8 cellular contexts compared by ENCODE assay signal in genomic region chr3:13479582-13480339, GRCh38. TPM values are rescaled to one million over a fixed set of nuclear protein-coding genes. Genes with fewer than 3 reads are reported as not detected.
DNase-seq lines count a peak whose midpoint lies in the region; ATAC-seq and TF ChIP-seq lines count a peak whose summit lies in the region.

HDAC11 (plus strand) TSS chr3:13480306; CDS start chr3:13480348, 42 bp downstream.

- no peak within 1 kb of the TSS for H2BK5ac ChIP-seq in H9 (ENCODE audit: insufficient read length, low read length)

- no peak within 1 kb of the TSS for H3K56ac ChIP-seq in H9 (ENCODE audit: insufficient read length, low read depth, low read length)

- no peak within 1 kb of the TSS for H4K5ac ChIP-seq in H9 (ENCODE audit: insufficient read length, low read depth, low read length)

- no CpG with 5 or more reads among the region's 67 CpGs for WGBS in H9 (ENCODE audit: extremely low coverage, insufficient read length, low lambda C conversion rate)

- no peak within 1 kb of the TSS for H3T11ph ChIP-seq in H9 (ENCODE audit: low read length)

- peaks cover 35% of the 10 kb centered on the region for H3K27me3 Mint-ChIP-seq in H9 (ENCODE audit: low read depth)

- H2BK120ac ChIP-seq in H9 (ENCODE audit: low read depth, low read length, poor library complexity, severe bottlenecking) = no peak within 1 kb of the TSS

- H3K4me3 Mint-ChIP-seq in H9 = peak within 1 kb of the TSS; percentile 79 to 89

- H3K27ac Mint-ChIP-seq in H9 = peak within 1 kb of the TSS; percentile 65 to 96 (median 89); a peak in 5 of 7 replicates

- H3K79me1 ChIP-seq in H9 (ENCODE audit: insufficient read depth, low read depth, low read length, poor library complexity, severe bottlenecking) = no peaks in the 10 kb centered on the region

- peak within 1 kb of the TSS; percentile 74 for H3K14ac ChIP-seq in H9 (ENCODE audit: insufficient read depth, low read length)

- no peaks in the 10 kb centered on the region; the same call in 1 of the 2 replicates for H3K27me3 ChIP-seq in H9 (ENCODE audit: insufficient read depth, low read length)
- no peaks in the 10 kb centered on the region for H3K27me3 ChIP-seq in MG63
- no peaks in the 10 kb centered on the region for H3K27me3 ChIP-seq in foreskin keratinocyte
- H3K27me3 ChIP-seq in neuron (ENCODE audit: insufficient read depth, low read length) = no peaks in the 10 kb centered on the region

- no peaks in the 10 kb centered on the region for H4K20me1 ChIP-seq in H9 (ENCODE audit: control insufficient read depth, insufficient read depth, insufficient read length)

- no peak within 1 kb of the TSS for H2BK20ac ChIP-seq in H9 (ENCODE audit: low read depth, low read length, poor library complexity, severe bottlenecking)

- peaks cover 20 to 39% of the 10 kb centered on the region in 2 experiments for H3K4me1 Mint-ChIP-seq in H9

- no peaks in the 10 kb centered on the region for H3K9me3 Mint-ChIP-seq in H9

- H3K4me1 ChIP-seq in H9 (ENCODE audit: insufficient read depth, low read length) (peaks cover 4% of the 10 kb centered on the region; the same call in 1 of the 2 replicates), foreskin keratinocyte (peaks cover 9% of the 10 kb centered on the region), neuron (ENCODE audit: insufficient read depth, low read length) (peaks cover 17% of the 10 kb centered on the region)

- H3K23ac ChIP-seq in H9 (ENCODE audit: insufficient read length, low read depth, low read length) = no peak within 1 kb of the TSS

- no peak within 1 kb of the TSS for H2BK15ac ChIP-seq in H9 (ENCODE audit: low read depth, low read length)

- H3K79me2 ChIP-seq in H9 (ENCODE audit: insufficient read depth, low read length) = no peaks in the 10 kb centered on the region

- H4K8ac ChIP-seq in H9 (replicated peaks; ENCODE audit: insufficient read length, low read depth, low read length) = no peak within 1 kb of the TSS

- in situ Hi-C loops in G401 (cut with HindIII; ENCODE audit: low sequenced_read_pairs) = no loop called here

- peaks cover 3% of the 10 kb centered on the region for H3K23me2 ChIP-seq in H9 (ENCODE audit: insufficient read length, low read depth, low read length, poor library complexity, severe bottlenecking)

- no peak within 1 kb of the TSS for H4K91ac ChIP-seq in H9 (ENCODE audit: insufficient read length, low read depth, low read length)

- H3K36me3 ChIP-seq in MG63 (no peaks in the 10 kb centered on the region), neuron (ENCODE audit: insufficient read depth, low read length) (no peaks in the 10 kb centered on the region)

- DNase-seq in G401 (ENCODE audit: low spot score) (peak; percentile 98), H9 (peak; percentile 99), MG63 (peak; percentile 95), SHP77 treated with DMSO at 0.1 percent for 48 hours (lab: John Stamatoyannopoulos, UW) (peak; percentile 73), foreskin keratinocyte (peak; percentile 78 to 86), stromal cell of bone marrow (ENCODE audit: low read depth) (peak; percentile 92)
- peak; percentile 96 for DNase-seq in activated gamma-delta T cell treated with anti-CD3 and anti-CD28 coated beads, Interleukin-2, amount 50 U/mL, for 16 hours (ENCODE audit: low read depth)

- H2AK5ac ChIP-seq in H9 (ENCODE audit: insufficient read length, low read length) = no peak within 1 kb of the TSS

- H2AFZ ChIP-seq in H9 (ENCODE audit: low read length) (no peak within 1 kb of the TSS), neuron (ENCODE audit: low read depth, low read length) (peak within 1 kb of the TSS; percentile 56)

- no peaks in the 10 kb centered on the region for H3K9me3 ChIP-seq in H9 (ENCODE audit: control insufficient read depth, low read depth, low read length)
- no peaks in the 10 kb centered on the region for H3K9me3 ChIP-seq in MG63
- H3K9me3 ChIP-seq in neuron (ENCODE audit: low read length) = no peaks in the 10 kb centered on the region

- no peak within 1 kb of the TSS for H2BK12ac ChIP-seq in H9 (ENCODE audit: insufficient read length, low read depth, low read length)

- ATAC-seq in foreskin keratinocyte = peak; percentile 91

- H3K36me3 Mint-ChIP-seq in H9 (ENCODE audit: insufficient read depth in 1 of 3, low read depth in 3 of 3) = peaks cover 0 to 5% (median 0%) of the 10 kb centered on the region in 3 experiments; a peak in 4 of 7 replicates

- H3K4me3 ChIP-seq in MG63 = peak within 1 kb of the TSS; percentile 64
- peak within 1 kb of the TSS; percentile 53 for H3K4me3 ChIP-seq in neuron (ENCODE audit: low read length)

- no peak within 1 kb of the TSS for H3K27ac ChIP-seq in H9 (ENCODE audit: insufficient read length, low read depth, low read length)
- peak within 1 kb of the TSS; percentile 73 for H3K27ac ChIP-seq in foreskin keratinocyte

- H3K9ac ChIP-seq in H9 (ENCODE audit: extremely low read depth, insufficient read length, low read length) = peak within 1 kb of the TSS; percentile 36

- TF ChIP-seq CTCF in H9 (conservative IDR thresholded peaks at IDR 0.05) (no peak), foreskin keratinocyte (conservative IDR thresholded peaks at IDR 0.05) (peak; percentile 20)

- no peak within 1 kb of the TSS for H3K4ac ChIP-seq in H9 (ENCODE audit: low read depth, low read length)

- no peak within 1 kb of the TSS for H3K18ac ChIP-seq in H9 (ENCODE audit: insufficient read length, low read depth, low read length)

- H3K4me2 ChIP-seq in H9 (ENCODE audit: insufficient read depth, insufficient read length, low read length) = peak within 1 kb of the TSS; percentile 55

RNA-seq across cellular contexts. Expression of gene HDAC11, which starts in this region (rescaled TPM):
- 15.3 and 30.3 TPM in 2 replicates for total RNA-seq in G401 (2014; rRNA removed; shearing (Covaris generic))
- total RNA-seq in H9 (2021) = 6.6 and 7.0 TPM in 2 replicates
- 13.4 and 40.4 TPM in 2 replicates for total RNA-seq in MG63 (2014; rRNA removed; shearing (Covaris generic); ENCODE audit: low replicate concordance)
- total RNA-seq in foreskin keratinocyte = 13.3 and 13.5 TPM in 2 replicates
- 13.8 and 14.9 TPM in 2 replicates for polyA plus RNA-seq in foreskin keratinocyte
